Comparison of ENCODE assay signal across 32 cellular contexts in genomic region chr1:153557877-153558276, GRCh38. TPM values are rescaled to one million over a fixed set of nuclear protein-coding genes. Genes with fewer than 3 reads are reported as not detected.
"Had no signal": no experiment of that assay in that cellular context is flagged by ENCODE, and none has a peak within 500 bp of the region (broad histone marks: within the 10 kb centered on the region; RNA-seq: fewer than 3 reads in every experiment).

No MANE protein-coding gene starts in this region.

- DNase-seq: hypothalamus; immature natural killer cell; left colon; left lung; lower lobe of right lung; mesendoderm; naive B cell; natural killer cell; nephron progenitor cell; occipital lobe; right lobe of liver; stimulated activated CD4-positive, alpha-beta T cell treated with anti-CD3 and anti-CD28 coated beads, Interleukin-1b, Interleukin-23, amount 100 ng/mL, for 48 hours; stimulated activated CD4-positive, alpha-beta T cell treated with anti-CD3 and anti-CD28 coated beads, Interleukin-2, amount 100 ng/mL, for 48 hours; stimulated activated CD4-positive, alpha-beta T cell treated with anti-CD3 and anti-CD28 coated beads, Interleukin-4, amount 100 ng/mL, for 4 hours; stimulated activated CD8-positive, alpha-beta memory T cell treated with anti-CD3 and anti-CD28 coated beads, Interleukin-4, amount 100 ng/mL, for 48 hours; stimulated activated naive CD4-positive, alpha-beta T cell treated with Interleukin-2 at 50 U/mL for 16 hours; stimulated activated naive CD8-positive, alpha-beta T cell treated with anti-CD3 and anti-CD28 coated beads, Interleukin-15, amount 100 ng/mL, for 72 hours; substantia nigra; transverse colon; upper lobe of right lung had no signal

- H3K36me3 ChIP-seq: left lung, lower lobe of right lung, neural progenitor cell, neutrophil, right atrium auricular region, right lobe of liver, transverse colon, upper lobe of right lung had no signal

- ATAC-seq: left colon; left lung; lower lobe of right lung; natural killer cell; right lobe of liver; stimulated activated memory B cell treated with anti-CD40 and anti-IgM and Interleukin-4, amounts not matched to agents 10 μg/mL and 1 μg/mL and 100 μg/mL, for 72 hours; stimulated activated naive CD8-positive, alpha-beta T cell treated with anti-CD3 and anti-CD28 coated beads, Interleukin-15, amount 100 ng/mL, for 72 hours; upper lobe of right lung had no signal

- H3K27me3 ChIP-seq: left lung, neural progenitor cell, neutrophil, right atrium auricular region, right lobe of liver, transverse colon, upper lobe of right lung had no signal

- H3K4me2 ChIP-seq: neural progenitor cell, smooth muscle cell had no signal

- H3K9me3 Mint-ChIP-seq: immature natural killer cell; mesothelial cell of epicardium; naive B cell; natural killer cell; nephron progenitor cell; neural progenitor cell; stimulated activated memory B cell treated with anti-CD40 and anti-IgM and Interleukin-4, amounts not matched to agents 10 μg/mL and 1 μg/mL and 100 μg/mL, for 72 hours; stimulated activated naive CD8-positive, alpha-beta T cell treated with anti-CD3 and anti-CD28 coated beads, Interleukin-15, amount 100 ng/mL, for 72 hours had no signal

- H3K4me3 Mint-ChIP-seq: immature natural killer cell; mesothelial cell of epicardium; naive B cell; natural killer cell; nephron progenitor cell; neural progenitor cell; stimulated activated memory B cell treated with anti-CD40 and anti-IgM and Interleukin-4, amounts not matched to agents 10 μg/mL and 1 μg/mL and 100 μg/mL, for 72 hours; stimulated activated naive CD8-positive, alpha-beta T cell treated with anti-CD3 and anti-CD28 coated beads, Interleukin-15, amount 100 ng/mL, for 72 hours had no signal

- H3K36me3 Mint-ChIP-seq: immature natural killer cell; mesothelial cell of epicardium; naive B cell; natural killer cell; neural progenitor cell; stimulated activated memory B cell treated with anti-CD40 and anti-IgM and Interleukin-4, amounts not matched to agents 10 μg/mL and 1 μg/mL and 100 μg/mL, for 72 hours had no signal

- H3K27ac Mint-ChIP-seq: immature natural killer cell; mesothelial cell of epicardium; naive B cell; natural killer cell; nephron progenitor cell; neural progenitor cell; progenitor cell of endocrine pancreas; stimulated activated memory B cell treated with anti-CD40 and anti-IgM and Interleukin-4, amounts not matched to agents 10 μg/mL and 1 μg/mL and 100 μg/mL, for 72 hours had no signal

- H2AFZ ChIP-seq: neural progenitor cell had no signal

- H3K27me3 Mint-ChIP-seq: progenitor cell of endocrine pancreas; stimulated activated memory B cell treated with anti-CD40 and anti-IgM and Interleukin-4, amounts not matched to agents 10 μg/mL and 1 μg/mL and 100 μg/mL, for 72 hours; stimulated activated naive CD8-positive, alpha-beta T cell treated with anti-CD3 and anti-CD28 coated beads, Interleukin-15, amount 100 ng/mL, for 72 hours had no signal

- H3K4me1 Mint-ChIP-seq: immature natural killer cell; natural killer cell; stimulated activated memory B cell treated with anti-CD40 and anti-IgM and Interleukin-4, amounts not matched to agents 10 μg/mL and 1 μg/mL and 100 μg/mL, for 72 hours; stimulated activated naive CD8-positive, alpha-beta T cell treated with anti-CD3 and anti-CD28 coated beads, Interleukin-15, amount 100 ng/mL, for 72 hours had no signal

- H3K4me1 ChIP-seq: neural progenitor cell, right lobe of liver had no signal

- H3K4me3 ChIP-seq: left lung, lower lobe of right lung, neural progenitor cell, right atrium auricular region, right lobe of liver, smooth muscle cell, transverse colon, upper lobe of right lung had no signal

- H3K9me3 ChIP-seq: left lung, lower lobe of right lung, neutrophil, right atrium auricular region, right lobe of liver, transverse colon, upper lobe of right lung had no signal

- H3K27ac ChIP-seq: left lung, lower lobe of right lung, neural progenitor cell, right atrium auricular region, right lobe of liver, transverse colon, upper lobe of right lung had no signal

RNA-seq across cellular contexts. Expression of gene S100A2, which starts 7.8 kb away (rescaled TPM):
- total RNA-seq: liver, natural killer cell, occipital lobe, right atrium auricular region, right lobe of liver, skeletal muscle tissue, temporal lobe had no signal

RNA-seq across cellular contexts. Expression of gene S100A3, which starts 8.8 kb away (rescaled TPM):
- total RNA-seq: left colon, liver, mesothelial cell of epicardium, mononuclear cell, natural killer cell, occipital lobe, skeletal muscle tissue, temporal lobe had no signal
- polyA plus RNA-seq: immature natural killer cell, liver had no signal

RNA-seq across cellular contexts. Expression of gene S100A5, which starts 17.1 kb away (rescaled TPM):
- total RNA-seq: left colon, liver, lower lobe of right lung, mesothelial cell of epicardium, mononuclear cell, natural killer cell, occipital lobe, progenitor cell of endocrine pancreas, pulmonary artery endothelial cell, right atrium auricular region, right lobe of liver, skeletal muscle tissue, temporal lobe, transverse colon, upper lobe of right lung had no signal
- polyA plus RNA-seq: liver had no signal
